ENCODE assay signal across 19 cellular contexts in the genomic region with DNA sequence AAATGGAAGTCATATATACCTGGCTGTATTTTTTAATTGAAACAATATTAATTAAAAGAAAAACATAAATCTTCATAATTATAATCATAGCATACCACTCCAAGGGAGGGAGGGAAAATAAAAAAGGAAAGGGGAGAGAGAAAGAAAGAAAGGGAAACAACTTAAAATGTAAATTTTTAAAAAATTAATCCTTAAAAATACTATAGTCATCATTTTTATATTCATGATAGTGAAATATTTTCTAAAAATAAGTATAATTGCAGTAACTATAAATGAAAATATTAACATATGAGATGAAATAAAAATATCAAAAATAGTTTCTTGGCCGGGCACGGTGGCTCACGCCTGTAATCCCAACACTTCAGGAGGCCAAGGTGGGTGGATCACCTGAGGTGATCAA. TPM values are rescaled to one million over a fixed set of nuclear protein-coding genes. Genes with fewer than 3 reads are reported as not detected.
DNase-seq lines count a peak whose midpoint lies in the region; ATAC-seq, FAIRE-seq and TF ChIP-seq lines count a peak whose summit lies in the region.
"Had no signal": no experiment of that assay in that cellular context is flagged by ENCODE, and none has a peak within 500 bp of the region (broad histone marks: within the 10 kb centered on the region; RNA-seq: fewer than 3 reads in every experiment).

No MANE protein-coding gene starts in this region.

- H3K79me2 ChIP-seq in endothelial cell of umbilical vein (ENCODE audit: control insufficient read depth, insufficient read depth, low read length), result no peaks in the 10 kb centered on the region

- H3K9me3 Mint-ChIP-seq in activated CD4-positive, alpha-beta T cell treated with anti-CD3 and anti-CD28 coated beads, Interleukin-2, amount 10 ng/mL, durations not matched to agents 24 days and 14 days, result peaks cover 4% of the 10 kb centered on the region
- no peaks in the 10 kb centered on the region for H3K9me3 Mint-ChIP-seq in activated naive CD8-positive, alpha-beta T cell treated with anti-CD3 and anti-CD28 coated beads for 36 hours
- H3K9me3 Mint-ChIP-seq: CD4-positive, alpha-beta memory T cell had no signal

- H3K27ac ChIP-seq in endothelial cell of umbilical vein (ENCODE audit: insufficient read depth, low read depth, low read length), result peak overlapping the region; percentile 76
- H3K27ac ChIP-seq: 22Rv1; BLaER1 treated with 17β-estradiol and CSF1 and Interleukin-3, amounts not matched to agents 10 nM and 100 nM had no signal

- H3K9me1 ChIP-seq in endothelial cell of umbilical vein (replicated peaks; ENCODE audit: control insufficient read depth, extremely low read depth, insufficient read depth, low read length), result no peaks in the 10 kb centered on the region

- H3K27ac Mint-ChIP-seq in activated CD4-positive, alpha-beta T cell treated with anti-CD3 and anti-CD28 coated beads, Interleukin-2, amount 10 ng/mL, durations not matched to agents 24 days and 14 days, result no peak overlapping the region
- H3K27ac Mint-ChIP-seq in activated naive CD8-positive, alpha-beta T cell treated with anti-CD3 and anti-CD28 coated beads for 36 hours, result peak overlapping the region; percentile 79

- H3K27me3 ChIP-seq in endothelial cell of umbilical vein (ENCODE audit: control insufficient read depth in 2 of 2, insufficient read depth in 2 of 2, low read length in 2 of 2), result no peaks in the 10 kb centered on the region
- H3K27me3 ChIP-seq: BLaER1 treated with 17β-estradiol and CSF1 and Interleukin-3, amounts not matched to agents 10 nM and 100 nM had no signal

- CTCF ChIA-PET in endothelial cell of umbilical vein (lab: Charles Lee), result interaction anchor here (1.2 kb wide), 1 partner anchor 59 kb away, joined by 4 read pairs; a partner anchor contains a TSS

- no peak for DNase-seq in activated CD4-positive, alpha-beta T cell treated with anti-CD3 and anti-CD28 coated beads, Interleukin-2, amount 10 ng/mL, durations not matched to agents 24 days and 14 days
- no peak for DNase-seq in activated CD4-positive, alpha-beta T cell treated with anti-CD3 and anti-CD28 coated beads for 1 hour
- no peak for DNase-seq in activated naive CD8-positive, alpha-beta T cell treated with anti-CD3 and anti-CD28 coated beads for 36 hours
- no peak for DNase-seq in endothelial cell of umbilical vein (ENCODE audit: low read depth, low spot score)
- DNase-seq in C1 segment of cervical spinal cord (lab: John Stamatoyannopoulos, UW), result no peak
- DNase-seq: ACHN; CD4-positive, alpha-beta memory T cell; DMS153; DMS79 treated with DMSO at 0.1 percent for 48 hours; H7; KG1 had no signal

- H3K4me1 ChIP-seq in endothelial cell of umbilical vein (ENCODE audit: control insufficient read depth, extremely low read depth, insufficient read depth, low read length), result peaks cover 27% of the 10 kb centered on the region
- H3K4me1 ChIP-seq: BLaER1 treated with 17β-estradiol and CSF1 and Interleukin-3, amounts not matched to agents 10 nM and 100 nM had no signal

- peaks cover 70% of the 10 kb centered on the region for H3K36me3 Mint-ChIP-seq in activated CD4-positive, alpha-beta T cell treated with anti-CD3 and anti-CD28 coated beads, Interleukin-2, amount 10 ng/mL, durations not matched to agents 24 days and 14 days (ENCODE audit: low read depth)
- H3K36me3 Mint-ChIP-seq in activated naive CD8-positive, alpha-beta T cell treated with anti-CD3 and anti-CD28 coated beads for 36 hours, result peaks cover 23% of the 10 kb centered on the region

- dilution Hi-C loops in endothelial cell of umbilical vein (cut with MboI; ENCODE audit: extremely low pct_ligation_motif_present, low sequenced_read_pairs), result no loop called here

- H3K9me3 ChIP-seq in endothelial cell of umbilical vein (replicated peaks; ENCODE audit: control insufficient read depth, insufficient read depth, low read length), result no peaks in the 10 kb centered on the region
- H3K9me3 ChIP-seq: BLaER1 treated with 17β-estradiol and CSF1 and Interleukin-3, amounts not matched to agents 10 nM and 100 nM had no signal

- FAIRE-seq in A204.1 (lab: Jason Lieb, UNC) (peak; percentile 67), endothelial cell of umbilical vein (lab: Jason Lieb, UNC) (no peak)
- FAIRE-seq: D721Med, G401.6, GM12892 had no signal

- peaks cover 11% of the 10 kb centered on the region for H3K4me1 Mint-ChIP-seq in activated CD4-positive, alpha-beta T cell treated with anti-CD3 and anti-CD28 coated beads, Interleukin-2, amount 10 ng/mL, durations not matched to agents 24 days and 14 days
- H3K4me1 Mint-ChIP-seq in activated naive CD8-positive, alpha-beta T cell treated with anti-CD3 and anti-CD28 coated beads for 36 hours, result peaks cover 12% of the 10 kb centered on the region

- peak overlapping the region; percentile 44 for H3K4me3 Mint-ChIP-seq in activated CD4-positive, alpha-beta T cell treated with anti-CD3 and anti-CD28 coated beads, Interleukin-2, amount 10 ng/mL, durations not matched to agents 24 days and 14 days
- H3K4me3 Mint-ChIP-seq in activated naive CD8-positive, alpha-beta T cell treated with anti-CD3 and anti-CD28 coated beads for 36 hours, result no peak overlapping the region
- H3K4me3 Mint-ChIP-seq: CD4-positive, alpha-beta memory T cell had no signal

- peak overlapping the region; percentile 26 for H3K4me2 ChIP-seq in endothelial cell of umbilical vein (ENCODE audit: insufficient read depth, low read length)
- H3K4me2 ChIP-seq: BLaER1 treated with 17β-estradiol and CSF1 and Interleukin-3, amounts not matched to agents 10 nM and 100 nM had no signal

- TSS peak; percentile 31 for BruUV-seq in endothelial cell of umbilical vein (replicated peaks; lab: Mats Ljungman, UMichigan)

- TF ChIP-seq CTCF in endothelial cell of umbilical vein (IDR thresholded peaks at IDR 0.05; ENCODE audit: extremely low read depth in 1 of 2, insufficient read depth in 1 of 2, low read depth in 1 of 2, low read length in 2 of 2), result no peak

- intact Hi-C loops in activated CD4-positive, alpha-beta T cell treated with anti-CD3 and anti-CD28 coated beads, Interleukin-2, amount 10 ng/mL, durations not matched to agents 24 days and 14 days (cut with micrococcal nuclease), result loop anchor here (5.0 kb wide), 2 partner anchors 61 to 91 kb away; a partner anchor contains a TSS
- intact Hi-C loops in endothelial cell of umbilical vein (cut with micrococcal nuclease), result loop anchor here (1.0 to 5.0 kb wide), 5 partner anchors 12 to 131 kb away; a partner anchor contains a TSS

- POLR2A ChIA-PET in endothelial cell of umbilical vein (lab: Charles Lee), result no interaction called here

- no peak overlapping the region for H2AFZ ChIP-seq in endothelial cell of umbilical vein (ENCODE audit: low read depth, low read length)

- H3K27me3 Mint-ChIP-seq in activated CD4-positive, alpha-beta T cell treated with anti-CD3 and anti-CD28 coated beads, Interleukin-2, amount 10 ng/mL, durations not matched to agents 24 days and 14 days, result no peaks in the 10 kb centered on the region
- H3K27me3 Mint-ChIP-seq in activated naive CD8-positive, alpha-beta T cell treated with anti-CD3 and anti-CD28 coated beads for 36 hours, result no peaks in the 10 kb centered on the region
- H3K27me3 Mint-ChIP-seq: CD4-positive, alpha-beta memory T cell had no signal

- ATAC-seq in GM21529 (IDR thresholded peaks at IDR 0.05; ENCODE audit: unreplicated experiment), result no peak
- ATAC-seq in activated CD4-positive, CD25-positive, alpha-beta regulatory T cell treated with anti-CD3 and anti-CD28 coated beads, Interleukin-2, amount 50 U/mL, for 24 hours, result no peak

- no peak overlapping the region for H3K4me3 ChIP-seq in endothelial cell of umbilical vein (replicated peaks in 1 of 3; ENCODE audit: insufficient read depth in 1 of 3, low read depth in 1 of 3, low read length in 3 of 3)
- H3K4me3 ChIP-seq: BLaER1 treated with 17β-estradiol and CSF1 and Interleukin-3, amounts not matched to agents 10 nM and 100 nM had no signal

- peak overlapping the region; percentile 12 for H3K9ac ChIP-seq in endothelial cell of umbilical vein (replicated peaks; ENCODE audit: extremely low read depth, insufficient read depth, low read length)
- H3K9ac ChIP-seq: BLaER1 treated with 17β-estradiol and CSF1 and Interleukin-3, amounts not matched to agents 10 nM and 100 nM had no signal

- no peak for TF ChIP-seq POLR2A in endothelial cell of umbilical vein (IDR thresholded peaks at IDR 0.05; ENCODE audit: low read depth, low read length)

- H3K36me3 ChIP-seq in endothelial cell of umbilical vein (ENCODE audit: control insufficient read depth in 2 of 2, extremely low read depth in 1 of 2, insufficient read depth in 2 of 2, low read length in 2 of 2), result peaks cover 9 to 10% of the 10 kb centered on the region in 2 experiments

- no peaks in the 10 kb centered on the region for H4K20me1 ChIP-seq in endothelial cell of umbilical vein (replicated peaks; ENCODE audit: control insufficient read depth, extremely low read depth, insufficient read depth, low read length)
- H4K20me1 ChIP-seq: BLaER1 treated with 17β-estradiol and CSF1 and Interleukin-3, amounts not matched to agents 10 nM and 100 nM had no signal

TF ChIP-seq in endothelial cell of umbilical vein, 7 proteins besides CTCF, POLR2A, EP300 and RAD21:
- TF ChIP-seq, protein P1, sequence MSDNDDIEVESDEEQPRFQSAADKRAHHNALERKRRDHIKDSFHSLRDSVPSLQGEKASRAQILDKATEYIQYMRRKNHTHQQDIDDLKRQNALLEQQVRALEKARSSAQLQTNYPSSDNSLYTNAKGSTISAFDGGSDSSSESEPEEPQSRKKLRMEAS (IDR thresholded peaks at IDR 0.05; ENCODE audit: insufficient read depth, insufficient read length), result no peak
TF ChIP-seq in endothelial cell of umbilical vein: peak in this region for 0.

RNA-seq across cellular contexts. Expression of a gene that starts 59.2 kb away (rescaled TPM):
- 4.8 and 5.3 TPM in 2 replicates for total RNA-seq in activated CD4-positive, alpha-beta T cell treated with anti-CD3 and anti-CD28 coated beads, Interleukin-2, amount 10 ng/mL, durations not matched to agents 24 days and 14 days
- total RNA-seq in activated naive CD8-positive, alpha-beta T cell treated with anti-CD3 and anti-CD28 coated beads for 36 hours, result 10 to 100 TPM; 10.8 to 12.9 TPM
- 22.0 and 32.9 TPM in 2 replicates for total RNA-seq in endothelial cell of umbilical vein
- polyA plus RNA-seq in endothelial cell of umbilical vein, result 11.6 and 15.8 TPM in 2 replicates
- 10.5 and 11.3 TPM in 2 replicates for polyA plus RNA-seq in endothelial cell of umbilical vein (2011; cell fraction: cytosol; rRNA removed)
- polyA plus RNA-seq in endothelial cell of umbilical vein (2011; cell fraction: nucleus; rRNA removed), result 101 and 117 TPM in 2 replicates
- 17.4 and 23.3 TPM in 2 replicates for polyA plus RNA-seq in endothelial cell of umbilical vein (2012)
- 31.4 and 45.4 TPM in 2 replicates for polyA minus RNA-seq in endothelial cell of umbilical vein
- polyA minus RNA-seq in endothelial cell of umbilical vein (2011; cell fraction: cytosol; rRNA and poly(A)+ RNA removed), result 7.4 TPM
- 110 and 125 TPM in 2 replicates for polyA minus RNA-seq in endothelial cell of umbilical vein (2011; cell fraction: nucleus; rRNA and poly(A)+ RNA removed)
